ENCODE assay signal across 8 cellular contexts in the genomic region with DNA sequence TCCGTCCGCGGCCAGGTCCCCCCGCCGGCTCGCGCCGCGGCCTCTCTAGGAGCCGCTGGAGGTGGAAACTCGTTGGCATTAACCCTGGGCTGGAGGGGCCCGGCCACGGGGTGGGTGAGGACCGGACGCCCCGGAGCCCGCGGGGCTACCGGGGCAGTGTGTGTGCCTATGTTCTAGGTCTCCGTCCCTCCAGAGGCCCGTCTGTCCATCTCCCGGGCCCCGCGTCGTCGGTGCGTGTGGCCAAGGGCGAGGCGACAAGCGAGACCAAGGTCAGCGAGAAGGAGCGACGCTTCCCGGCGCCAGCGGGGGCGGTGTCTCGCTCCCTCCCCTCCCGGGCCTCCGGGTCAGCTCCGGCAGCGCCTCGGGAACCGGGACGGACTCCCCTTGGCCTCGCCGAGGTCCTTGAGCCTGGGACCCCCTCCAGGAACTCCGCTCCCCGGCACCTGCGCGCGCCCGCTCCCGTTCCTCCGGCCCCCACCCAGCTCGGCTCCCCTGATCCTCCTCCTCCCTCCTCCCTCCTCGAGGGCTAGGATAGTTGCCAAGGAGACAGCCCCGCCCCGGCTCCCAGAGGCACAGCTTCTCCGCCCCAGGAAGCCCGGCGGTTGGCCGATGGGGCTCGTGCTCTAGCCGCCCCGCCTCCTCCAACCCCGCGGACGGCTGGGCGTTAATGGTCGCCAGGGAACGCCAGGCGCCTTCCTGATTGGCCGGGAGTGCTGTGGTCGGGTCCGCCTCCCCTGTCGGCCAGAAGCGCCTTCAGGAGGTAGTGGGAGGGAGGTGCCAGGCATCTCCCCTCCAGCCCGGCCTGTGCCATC. TPM values are rescaled to one million over a fixed set of nuclear protein-coding genes. Genes with fewer than 3 reads are reported as not detected.
DNase-seq lines count a peak whose midpoint lies in the region; ATAC-seq, FAIRE-seq and TF ChIP-seq lines count a peak whose summit lies in the region.

No MANE protein-coding gene starts in this region.

- intact Hi-C loops in dendritic cell treated with granulocyte-macrophage colony-stimulating factor and Interleukin-4, amounts not matched to agents 40 ng/mL and 50 ng/mL, for 4 days (cut with micrococcal nuclease) = loop anchor here (1.0 to 5.0 kb wide), 4 partner anchors 45 to 172 kb away; partner anchors contain the start of genes CD2BP2, ZNF688 and ZNF785
- intact Hi-C loops in HepG2 (cut with micrococcal nuclease; ENCODE audit: unreplicated experiment) = loop anchor here (2.0 to 10.0 kb wide), 6 partner anchors 32 to 170 kb away; partner anchors contain the start of genes DCTPP1, FBRS, PRR14 and SRCAP

- peaks cover 1% of the 10 kb centered on the region for H3K36me3 ChIP-seq in CD4-positive, CD25-positive, alpha-beta regulatory T cell (ENCODE audit: control insufficient read depth, insufficient read depth, low read length)
- peaks cover 1 to 8% of the 10 kb centered on the region in 2 experiments; a peak in 2 of 5 replicates for H3K36me3 ChIP-seq in HepG2 (replicated peaks in 1 of 2; ENCODE audit: control insufficient read depth in 1 of 2, insufficient read depth in 2 of 2, low read length in 2 of 2)

- H4K20me1 ChIP-seq in HepG2 (ENCODE audit: insufficient read depth, low read length) = no peaks in the 10 kb centered on the region

- in situ Hi-C loops in HepG2 (cut with HindIII; ENCODE audit: extremely low pct_ligation_motif_present, low pct_unique_long_range_greater_than_20kb) = no loop called here

- peaks cover 11% of the 10 kb centered on the region for H3K36me3 Mint-ChIP-seq in CD4-positive, CD25-positive, alpha-beta regulatory T cell
- H3K36me3 Mint-ChIP-seq in dendritic cell treated with granulocyte-macrophage colony-stimulating factor and Interleukin-4, amounts not matched to agents 40 ng/mL and 50 ng/mL, for 4 days (ENCODE audit: low read depth) = peaks cover 47% of the 10 kb centered on the region

- peak; percentile 54 for TF ChIP-seq CTCF in HepG2 (CRISPR knock-in tag; IDR thresholded peaks at IDR 0.05)

- H2AFZ ChIP-seq in HepG2 (ENCODE audit: low read length) = no peak overlapping the region

- WGBS in HepG2 (ENCODE audit: low lambda C conversion rate) = under 1% methylated on average over 22 of the region's 79 CpGs

- CTCF ChIA-PET in HepG2 (lab: Yijun Ruan, JAX; ENCODE audit: low intra/inter-chr PET ratio, low total read pairs) = interaction anchor here (1.4 kb wide), 1 partner anchor 102 kb away, joined by 4 read pairs; no protein-coding TSS in a partner anchor

- TF ChIP-seq RAD21 in HepG2 (CRISPR knock-in tag; IDR thresholded peaks at IDR 0.05) = peak; percentile 75

- peak overlapping the region; percentile 90 to 94 (median 92) for H3K27ac Mint-ChIP-seq in CD4-positive, CD25-positive, alpha-beta regulatory T cell
- peak overlapping the region; percentile 99 for H3K27ac Mint-ChIP-seq in dendritic cell treated with granulocyte-macrophage colony-stimulating factor and Interleukin-4, amounts not matched to agents 40 ng/mL and 50 ng/mL, for 4 days

- H3K27me3 ChIP-seq in CD4-positive, CD25-positive, alpha-beta regulatory T cell (ENCODE audit: control insufficient read depth, insufficient read depth, low read length) = no peaks in the 10 kb centered on the region
- no peaks in the 10 kb centered on the region; a peak in 1 of 5 replicates for H3K27me3 ChIP-seq in HepG2 (ENCODE audit: control insufficient read depth in 1 of 2, insufficient read depth in 2 of 2, low read length in 2 of 2)

- peaks cover 15% of the 10 kb centered on the region for H3K4me1 ChIP-seq in CD4-positive, CD25-positive, alpha-beta regulatory T cell (ENCODE audit: control insufficient read depth, insufficient read depth, low read length, poor library complexity, severe bottlenecking)
- peaks cover 61% of the 10 kb centered on the region for H3K4me1 ChIP-seq in HepG2 (ENCODE audit: insufficient read depth, low read length)

- peak; percentile 78 to 80 for ATAC-seq in CD4-positive, CD25-positive, alpha-beta regulatory T cell (ENCODE audit: low read depth in 2 of 2)
- ATAC-seq in GM19372 (IDR thresholded peaks at IDR 0.05; ENCODE audit: low read depth, unreplicated experiment) (peak; percentile 78), HG03521 (IDR thresholded peaks at IDR 0.05; ENCODE audit: unreplicated experiment) (peak; percentile 86), HepG2 (peak; percentile 89)

- H3K9me3 ChIP-seq in CD4-positive, CD25-positive, alpha-beta regulatory T cell (ENCODE audit: control insufficient read depth in 2 of 2, low read length in 2 of 2) = no peaks in the 10 kb centered on the region
- no peaks in the 10 kb centered on the region for H3K9me3 ChIP-seq in HepG2 (ENCODE audit: low read length)

- peak overlapping the region; percentile 71 for H3K27ac ChIP-seq in CD4-positive, CD25-positive, alpha-beta regulatory T cell (ENCODE audit: insufficient read depth, low read length, poor library complexity, severe bottlenecking)
- H3K27ac ChIP-seq in HepG2 (ENCODE audit: extremely low read length, insufficient read depth, low read length) = peak overlapping the region; percentile 98

- peak; percentile 76 to 96 (median 88) for DNase-seq in CD4-positive, CD25-positive, alpha-beta regulatory T cell
- peak; percentile 97 for DNase-seq in NCI-H748 (lab: John Stamatoyannopoulos, UW; ENCODE audit: unreplicated experiment)
- peak; percentile 77 to 92 for DNase-seq in activated CD4-positive, alpha-beta T cell treated with anti-CD3 and anti-CD28 coated beads, Interleukin-2, amount 50 U/mL, for 24 hours (ENCODE audit: low read depth in 1 of 2, low spot score in 1 of 2)
- peak; percentile 97 for DNase-seq in HepG2 (ENCODE audit: low spot score)
- DNase-seq in stimulated activated CD4-positive, alpha-beta T cell treated with anti-CD3 and anti-CD28 coated beads, Interleukin-2, amount 100 ng/mL, for 48 hours = peak; percentile 92 to 94

- POLR2A ChIA-PET in HepG2 (lab: Yijun Ruan, JAX) = interaction anchor here (0.8 to 1.8 kb wide), 24 partner anchors 8 to 221 kb away, joined by 3 to 28 read pairs (median 4); partner anchors contain the start of genes CD2BP2, DCTPP1, PHKG2 and ZNF688

- peak overlapping the region; percentile 84 for H3K4me2 ChIP-seq in HepG2 (ENCODE audit: low read depth, low read length)

- peak overlapping the region; percentile 89 to 95 (median 91) for H3K4me3 Mint-ChIP-seq in CD4-positive, CD25-positive, alpha-beta regulatory T cell
- peak overlapping the region; percentile 76 for H3K4me3 Mint-ChIP-seq in dendritic cell treated with granulocyte-macrophage colony-stimulating factor and Interleukin-4, amounts not matched to agents 40 ng/mL and 50 ng/mL, for 4 days

- H3K9me3 Mint-ChIP-seq in CD4-positive, CD25-positive, alpha-beta regulatory T cell = peaks cover 0 to 2% (median 0%) of the 10 kb centered on the region in 7 donors
- H3K9me3 Mint-ChIP-seq in dendritic cell treated with granulocyte-macrophage colony-stimulating factor and Interleukin-4, amounts not matched to agents 40 ng/mL and 50 ng/mL, for 4 days = no peaks in the 10 kb centered on the region

- peak overlapping the region; percentile 97 for H3K9ac ChIP-seq in HepG2 (ENCODE audit: insufficient read depth, low read depth, low read length)

- no peaks in the 10 kb centered on the region for H3K27me3 Mint-ChIP-seq in CD4-positive, CD25-positive, alpha-beta regulatory T cell
- no peaks in the 10 kb centered on the region for H3K27me3 Mint-ChIP-seq in dendritic cell treated with granulocyte-macrophage colony-stimulating factor and Interleukin-4, amounts not matched to agents 40 ng/mL and 50 ng/mL, for 4 days

- peak; percentile 70 to 76 for TF ChIP-seq POLR2A in HepG2 (IDR thresholded peaks at IDR 0.05; ENCODE audit: insufficient read depth in 1 of 2, low read depth in 2 of 2, low read length in 2 of 2)

- peak overlapping the region; percentile 56 for H3K4me3 ChIP-seq in CD4-positive, CD25-positive, alpha-beta regulatory T cell (ENCODE audit: low read depth, low read length)
- peak overlapping the region; percentile 78 to 97 (median 87) for H3K4me3 ChIP-seq in HepG2 (replicated peaks in 1 of 3; ENCODE audit: insufficient read depth in 1 of 3, low read depth in 2 of 3, low read length in 3 of 3)

- FAIRE-seq in HepG2 (lab: Jason Lieb, UNC) = peak; percentile 90

- no peaks in the 10 kb centered on the region for H3K79me2 ChIP-seq in HepG2 (ENCODE audit: insufficient read depth, low read length)

- BruUV-seq in HepG2 (replicated peaks; lab: Mats Ljungman, UMichigan) = no TSS peak

- peak in 1 of 2 experiments; percentile 31; a peak in 1 of 4 replicates for TF ChIP-seq EP300 in HepG2 (IDR thresholded peaks at IDR 0.05; ENCODE audit: low read depth in 2 of 2, low read length in 2 of 2)
- peak; percentile 54; the same call in 1 of the 2 replicates for TF ChIP-seq EP300 in HepG2 (CRISPR knock-in tag; IDR thresholded peaks at IDR 0.05; ENCODE audit: borderline replicate concordance)

- peaks cover 8 to 36% (median 16%) of the 10 kb centered on the region in 4 donors for H3K4me1 Mint-ChIP-seq in CD4-positive, CD25-positive, alpha-beta regulatory T cell
- H3K4me1 Mint-ChIP-seq in dendritic cell treated with granulocyte-macrophage colony-stimulating factor and Interleukin-4, amounts not matched to agents 40 ng/mL and 50 ng/mL, for 4 days (ENCODE audit: low read depth) = peaks cover 67% of the 10 kb centered on the region

RNA-seq across cellular contexts. Expression of gene ZNF768, which starts 0.7 kb away (rescaled TPM):
- 4.0 TPM for total RNA-seq in CD4-positive, CD25-positive, alpha-beta regulatory T cell
- polyA plus RNA-seq in CD4-positive, CD25-positive, alpha-beta regulatory T cell = 1 to 10 TPM in 1 of 4 donors, under 1 TPM in 3; 0.40 to 1.2 (median 0.66) TPM
- 26.6 and 34.4 TPM in 2 replicates for total RNA-seq in HepG2 (2016; rRNA removed; fragmentation: Illumina TruSeq; extraction: Trizol)
- 6.1 and 6.9 TPM in 2 replicates for total RNA-seq in HepG2 (2016; cell fraction: cytosol; rRNA removed; fragmentation: Illumina TruSeq; extraction: Trizol; ENCODE audit: low read depth)
- total RNA-seq in HepG2 (2016; cell fraction: insoluble cytoplasmic fraction; rRNA removed; fragmentation: Illumina TruSeq; extraction: Trizol) = 23.0 and 34.5 TPM in 2 replicates
- total RNA-seq in HepG2 (2016; cell fraction: membrane; rRNA removed; fragmentation: Illumina TruSeq; extraction: Trizol) = 19.9 and 22.9 TPM in 2 replicates
- total RNA-seq in HepG2 (2016; cell fraction: nucleus; rRNA removed; fragmentation: Illumina TruSeq; extraction: Trizol) = 17.6 and 18.7 TPM in 2 replicates
- polyA plus RNA-seq in HepG2 (2011; rRNA removed) = 26.7 and 40.0 TPM in 2 replicates
- polyA plus RNA-seq in HepG2 (2011; cell fraction: cytosol; rRNA removed) = 22.2 and 36.8 TPM in 2 replicates
- polyA plus RNA-seq in HepG2 (2011; cell fraction: nucleus; rRNA removed) = 67.1 and 79.3 TPM in 2 replicates
- 22.9 and 30.0 TPM in 2 replicates for polyA plus RNA-seq in HepG2 (2012)
- 6.4 and 7.1 TPM in 2 replicates for polyA plus RNA-seq in HepG2 (2016; cell fraction: cytosol; fragmentation: Illumina TruSeq; extraction: Trizol; ENCODE audit: low read depth)
- polyA plus RNA-seq in HepG2 (2016; cell fraction: insoluble cytoplasmic fraction; fragmentation: Illumina TruSeq; extraction: Trizol; ENCODE audit: low read depth) = 32.0 and 39.1 TPM in 2 replicates
- 19.7 and 20.2 TPM in 2 replicates for polyA plus RNA-seq in HepG2 (2016; cell fraction: membrane; fragmentation: Illumina TruSeq; extraction: Trizol; ENCODE audit: low read depth)
- 50.4 and 51.1 TPM in 2 replicates for polyA plus RNA-seq in HepG2 (2016; cell fraction: nucleus; fragmentation: Illumina TruSeq; extraction: Trizol; ENCODE audit: insufficient read depth, low read depth)
- polyA minus RNA-seq in HepG2 (2011; rRNA and poly(A)+ RNA removed; ENCODE audit: low replicate concordance) = 11.8 and 40.3 TPM in 2 replicates
- polyA minus RNA-seq in HepG2 (2011; cell fraction: cytosol; rRNA and poly(A)+ RNA removed) = 18.5 and 21.5 TPM in 2 replicates
- polyA minus RNA-seq in HepG2 (2011; cell fraction: nucleus; rRNA and poly(A)+ RNA removed) = 7.8 and 8.2 TPM in 2 replicates

RNA-seq across cellular contexts. Expression of gene ZNF747, which starts 7.6 kb away (rescaled TPM):
- total RNA-seq in CD4-positive, CD25-positive, alpha-beta regulatory T cell = 5.0 TPM
- 1 to 10 TPM; 6.4 to 9.4 (median 8.6) TPM for polyA plus RNA-seq in CD4-positive, CD25-positive, alpha-beta regulatory T cell
- 8.8 and 10.2 TPM in 2 replicates for total RNA-seq in HepG2 (2016; rRNA removed; fragmentation: Illumina TruSeq; extraction: Trizol)
- 2.7 and 2.8 TPM in 2 replicates for total RNA-seq in HepG2 (2016; cell fraction: cytosol; rRNA removed; fragmentation: Illumina TruSeq; extraction: Trizol; ENCODE audit: low read depth)
- total RNA-seq in HepG2 (2016; cell fraction: insoluble cytoplasmic fraction; rRNA removed; fragmentation: Illumina TruSeq; extraction: Trizol) = 10.3 and 10.8 TPM in 2 replicates
- 8.9 and 9.2 TPM in 2 replicates for total RNA-seq in HepG2 (2016; cell fraction: membrane; rRNA removed; fragmentation: Illumina TruSeq; extraction: Trizol)
- 7.3 and 9.1 TPM in 2 replicates for total RNA-seq in HepG2 (2016; cell fraction: nucleus; rRNA removed; fragmentation: Illumina TruSeq; extraction: Trizol)
- 7.0 and 7.2 TPM in 2 replicates for polyA plus RNA-seq in HepG2 (2011; rRNA removed)
- 5.7 and 6.4 TPM in 2 replicates for polyA plus RNA-seq in HepG2 (2011; cell fraction: cytosol; rRNA removed)
- 9.4 and 11.1 TPM in 2 replicates for polyA plus RNA-seq in HepG2 (2011; cell fraction: nucleus; rRNA removed)
- 2.3 and 3.6 TPM in 2 replicates for polyA plus RNA-seq in HepG2 (2012)
- 1.7 and 1.9 TPM in 2 replicates for polyA plus RNA-seq in HepG2 (2016; cell fraction: cytosol; fragmentation: Illumina TruSeq; extraction: Trizol; ENCODE audit: low read depth)
- 9.4 and 9.8 TPM in 2 replicates for polyA plus RNA-seq in HepG2 (2016; cell fraction: insoluble cytoplasmic fraction; fragmentation: Illumina TruSeq; extraction: Trizol; ENCODE audit: low read depth)
- 5.7 and 5.8 TPM in 2 replicates for polyA plus RNA-seq in HepG2 (2016; cell fraction: membrane; fragmentation: Illumina TruSeq; extraction: Trizol; ENCODE audit: low read depth)
- 12.4 and 13.5 TPM in 2 replicates for polyA plus RNA-seq in HepG2 (2016; cell fraction: nucleus; fragmentation: Illumina TruSeq; extraction: Trizol; ENCODE audit: insufficient read depth, low read depth)
- polyA minus RNA-seq in HepG2 (2011; rRNA and poly(A)+ RNA removed; ENCODE audit: low replicate concordance) = 12.9 and 13.6 TPM in 2 replicates
- polyA minus RNA-seq in HepG2 (2011; cell fraction: cytosol; rRNA and poly(A)+ RNA removed) = 5.2 and 6.2 TPM in 2 replicates
- polyA minus RNA-seq in HepG2 (2011; cell fraction: nucleus; rRNA and poly(A)+ RNA removed) = 12.5 and 16.8 TPM in 2 replicates

RNA-seq across cellular contexts. Expression of gene ZNF764, which starts 31.1 kb away (rescaled TPM):
- 15.6 TPM for total RNA-seq in CD4-positive, CD25-positive, alpha-beta regulatory T cell
- polyA plus RNA-seq in CD4-positive, CD25-positive, alpha-beta regulatory T cell = 1 to 10 TPM; 4.8 to 6.5 (median 5.7) TPM
- total RNA-seq in HepG2 (2016; rRNA removed; fragmentation: Illumina TruSeq; extraction: Trizol) = 7.3 and 9.1 TPM in 2 replicates
- 2.8 and 3.1 TPM in 2 replicates for total RNA-seq in HepG2 (2016; cell fraction: cytosol; rRNA removed; fragmentation: Illumina TruSeq; extraction: Trizol; ENCODE audit: low read depth)
- 5.9 and 8.3 TPM in 2 replicates for total RNA-seq in HepG2 (2016; cell fraction: insoluble cytoplasmic fraction; rRNA removed; fragmentation: Illumina TruSeq; extraction: Trizol)
- 6.4 and 7.9 TPM in 2 replicates for total RNA-seq in HepG2 (2016; cell fraction: membrane; rRNA removed; fragmentation: Illumina TruSeq; extraction: Trizol)
- total RNA-seq in HepG2 (2016; cell fraction: nucleus; rRNA removed; fragmentation: Illumina TruSeq; extraction: Trizol) = 7.4 and 7.9 TPM in 2 replicates
- 4.1 and 4.8 TPM in 2 replicates for polyA plus RNA-seq in HepG2 (2011; rRNA removed)
- polyA plus RNA-seq in HepG2 (2011; cell fraction: cytosol; rRNA removed) = 4.1 and 4.5 TPM in 2 replicates
- polyA plus RNA-seq in HepG2 (2011; cell fraction: nucleus; rRNA removed) = 11.6 and 12.2 TPM in 2 replicates
- polyA plus RNA-seq in HepG2 (2012) = 3.6 and 4.9 TPM in 2 replicates
- polyA plus RNA-seq in HepG2 (2016; cell fraction: cytosol; fragmentation: Illumina TruSeq; extraction: Trizol; ENCODE audit: low read depth) = 1.7 and 2.0 TPM in 2 replicates
- 6.8 and 7.3 TPM in 2 replicates for polyA plus RNA-seq in HepG2 (2016; cell fraction: insoluble cytoplasmic fraction; fragmentation: Illumina TruSeq; extraction: Trizol; ENCODE audit: low read depth)
- 4.0 TPM in 2 replicates for polyA plus RNA-seq in HepG2 (2016; cell fraction: membrane; fragmentation: Illumina TruSeq; extraction: Trizol; ENCODE audit: low read depth)
- polyA plus RNA-seq in HepG2 (2016; cell fraction: nucleus; fragmentation: Illumina TruSeq; extraction: Trizol; ENCODE audit: insufficient read depth, low read depth) = 18.1 and 18.6 TPM in 2 replicates
- polyA minus RNA-seq in HepG2 (2011; rRNA and poly(A)+ RNA removed; ENCODE audit: low replicate concordance) = 4.3 and 10.8 TPM in 2 replicates
- polyA minus RNA-seq in HepG2 (2011; cell fraction: cytosol; rRNA and poly(A)+ RNA removed) = 6.1 and 6.6 TPM in 2 replicates
- 7.7 and 8.7 TPM in 2 replicates for polyA minus RNA-seq in HepG2 (2011; cell fraction: nucleus; rRNA and poly(A)+ RNA removed)

RNA-seq across cellular contexts. Expression of gene ZNF688, which starts 44.5 kb away (rescaled TPM):
- 12.1 TPM for total RNA-seq in CD4-positive, CD25-positive, alpha-beta regulatory T cell
- polyA plus RNA-seq in CD4-positive, CD25-positive, alpha-beta regulatory T cell = 10 to 100 TPM; 34.5 to 59.1 (median 50.5) TPM
- total RNA-seq in HepG2 (2016; rRNA removed; fragmentation: Illumina TruSeq; extraction: Trizol) = 5.4 and 5.8 TPM in 2 replicates
- total RNA-seq in HepG2 (2016; cell fraction: cytosol; rRNA removed; fragmentation: Illumina TruSeq; extraction: Trizol; ENCODE audit: low read depth) = 13.1 and 13.2 TPM in 2 replicates
- 4.0 and 4.8 TPM in 2 replicates for total RNA-seq in HepG2 (2016; cell fraction: insoluble cytoplasmic fraction; rRNA removed; fragmentation: Illumina TruSeq; extraction: Trizol)
- 8.5 and 11.4 TPM in 2 replicates for total RNA-seq in HepG2 (2016; cell fraction: membrane; rRNA removed; fragmentation: Illumina TruSeq; extraction: Trizol)
- total RNA-seq in HepG2 (2016; cell fraction: nucleus; rRNA removed; fragmentation: Illumina TruSeq; extraction: Trizol) = 2.6 and 3.6 TPM in 2 replicates
- 2.4 and 2.9 TPM in 2 replicates for polyA plus RNA-seq in HepG2 (2011; rRNA removed)
- 2.7 and 3.8 TPM in 2 replicates for polyA plus RNA-seq in HepG2 (2011; cell fraction: cytosol; rRNA removed)
- polyA plus RNA-seq in HepG2 (2011; cell fraction: nucleus; rRNA removed) = 4.5 TPM in 2 replicates
- polyA plus RNA-seq in HepG2 (2012) = 2.3 and 3.6 TPM in 2 replicates
- 17.2 and 20.6 TPM in 2 replicates for polyA plus RNA-seq in HepG2 (2016; cell fraction: cytosol; fragmentation: Illumina TruSeq; extraction: Trizol; ENCODE audit: low read depth)
- polyA plus RNA-seq in HepG2 (2016; cell fraction: insoluble cytoplasmic fraction; fragmentation: Illumina TruSeq; extraction: Trizol; ENCODE audit: low read depth) = 5.4 and 6.1 TPM in 2 replicates
- 16.0 and 17.2 TPM in 2 replicates for polyA plus RNA-seq in HepG2 (2016; cell fraction: membrane; fragmentation: Illumina TruSeq; extraction: Trizol; ENCODE audit: low read depth)
- polyA plus RNA-seq in HepG2 (2016; cell fraction: nucleus; fragmentation: Illumina TruSeq; extraction: Trizol; ENCODE audit: insufficient read depth, low read depth) = 6.9 and 8.3 TPM in 2 replicates
- polyA minus RNA-seq in HepG2 (2011; rRNA and poly(A)+ RNA removed; ENCODE audit: low replicate concordance) = 1.7 and 2.7 TPM in 2 replicates
- 1.8 and 2.9 TPM in 2 replicates for polyA minus RNA-seq in HepG2 (2011; cell fraction: cytosol; rRNA and poly(A)+ RNA removed)
- 2.0 and 2.4 TPM in 2 replicates for polyA minus RNA-seq in HepG2 (2011; cell fraction: nucleus; rRNA and poly(A)+ RNA removed)

RNA-seq across cellular contexts. Expression of gene ITGAL, which starts 54.5 kb away (rescaled TPM):
- total RNA-seq in CD4-positive, CD25-positive, alpha-beta regulatory T cell = 393 TPM
- polyA plus RNA-seq in CD4-positive, CD25-positive, alpha-beta regulatory T cell = 100 to 1,000 TPM; 106 to 155 (median 116) TPM
- total RNA-seq in HepG2 (2016; rRNA removed; fragmentation: Illumina TruSeq; extraction: Trizol) = 0.51 and 0.86 TPM in 2 replicates
- total RNA-seq in HepG2 (2016; cell fraction: cytosol; rRNA removed; fragmentation: Illumina TruSeq; extraction: Trizol; ENCODE audit: low read depth) = not detected in 2 replicates
- 0.64 and 0.87 TPM in 2 replicates for total RNA-seq in HepG2 (2016; cell fraction: insoluble cytoplasmic fraction; rRNA removed; fragmentation: Illumina TruSeq; extraction: Trizol)
- total RNA-seq in HepG2 (2016; cell fraction: membrane; rRNA removed; fragmentation: Illumina TruSeq; extraction: Trizol) = 0.07 and 0.37 TPM in 2 replicates
- total RNA-seq in HepG2 (2016; cell fraction: nucleus; rRNA removed; fragmentation: Illumina TruSeq; extraction: Trizol) = 0.25 and 0.41 TPM in 2 replicates
- polyA plus RNA-seq in HepG2 (2011; rRNA removed) = 1.2 TPM in 2 replicates
- polyA plus RNA-seq in HepG2 (2011; cell fraction: cytosol; rRNA removed) = 0.68 and 0.87 TPM in 2 replicates
- polyA plus RNA-seq in HepG2 (2011; cell fraction: nucleus; rRNA removed) = 2.5 and 3.3 TPM in 2 replicates
- polyA plus RNA-seq in HepG2 (2012) = 1.2 and 4.8 TPM in 2 replicates
- polyA plus RNA-seq in HepG2 (2016; cell fraction: cytosol; fragmentation: Illumina TruSeq; extraction: Trizol; ENCODE audit: low read depth) = not detected in 2 replicates
- polyA plus RNA-seq in HepG2 (2016; cell fraction: insoluble cytoplasmic fraction; fragmentation: Illumina TruSeq; extraction: Trizol; ENCODE audit: low read depth) = 0.24 and 0.47 TPM in 2 replicates
- 0.11 and 0.35 TPM in 2 replicates for polyA plus RNA-seq in HepG2 (2016; cell fraction: membrane; fragmentation: Illumina TruSeq; extraction: Trizol; ENCODE audit: low read depth)
- 0.37 and 0.96 TPM in 2 replicates for polyA plus RNA-seq in HepG2 (2016; cell fraction: nucleus; fragmentation: Illumina TruSeq; extraction: Trizol; ENCODE audit: insufficient read depth, low read depth)
- 0.16 and 1.6 TPM in 2 replicates for polyA minus RNA-seq in HepG2 (2011; rRNA and poly(A)+ RNA removed; ENCODE audit: low replicate concordance)
- polyA minus RNA-seq in HepG2 (2011; cell fraction: cytosol; rRNA and poly(A)+ RNA removed) = 0.40 and 1.1 TPM in 2 replicates
- 1.4 and 3.9 TPM in 2 replicates for polyA minus RNA-seq in HepG2 (2011; cell fraction: nucleus; rRNA and poly(A)+ RNA removed)

Comparison
In these comparisons a context has a peak if more than half of its experiments do, and no peak if none do; other contexts are left out.
1. Peak in every context shown above with its lines: DNase-seq, ATAC-seq, H3K4me3 ChIP-seq and H3K27ac ChIP-seq.